Comparison of ENCODE assay signal across 1 cellular context in the genomic region with DNA sequence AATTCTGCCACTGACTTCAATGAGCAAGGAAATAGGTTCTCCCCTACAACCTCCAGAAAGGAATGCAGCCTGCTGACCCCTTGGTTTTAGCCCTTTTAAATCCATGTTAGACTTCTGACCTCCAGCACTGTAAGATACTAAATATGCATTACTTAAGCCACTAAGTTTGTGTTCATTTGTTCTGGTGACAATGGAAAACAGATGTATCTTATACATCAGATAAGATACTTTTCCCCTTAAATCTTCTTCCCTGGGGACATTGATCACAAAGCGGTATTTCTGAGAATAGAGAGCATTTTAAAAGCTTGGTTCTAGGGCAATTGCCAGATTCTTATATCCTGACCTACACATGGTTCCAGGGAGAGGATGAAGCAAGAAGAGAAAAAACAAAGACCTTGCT.
TF ChIP-seq lines count a peak whose summit lies in the region.

No MANE protein-coding gene starts in this region.

TF ChIP-seq in WTC11, 78 proteins besides CTCF, POLR2A, EP300 and RAD21 (continued from another document):
- TF ChIP-seq ARID4B (CRISPR knock-in tag; IDR thresholded peaks at IDR 0.05; ENCODE audit: borderline replicate concordance) (no peak), ZNF263 (CRISPR knock-in tag; IDR thresholded peaks at IDR 0.05; ENCODE audit: low read depth) (no peak), SP1 (CRISPR knock-in tag; conservative IDR thresholded peaks at IDR 0.05) (no peak), PRRX2 (CRISPR knock-in tag; IDR thresholded peaks at IDR 0.05) (no peak), MXD4 (CRISPR knock-in tag; IDR thresholded peaks at IDR 0.05; ENCODE audit: borderline replicate concordance) (no peak), FOXK1 (CRISPR knock-in tag; IDR thresholded peaks at IDR 0.05) (no peak), E2F4 (CRISPR knock-in tag; IDR thresholded peaks at IDR 0.05; ENCODE audit: borderline replicate concordance, low read depth) (no peak), MAX (CRISPR knock-in tag; IDR thresholded peaks at IDR 0.05) (no peak), ZNF121 (CRISPR knock-in tag; IDR thresholded peaks at IDR 0.05) (no peak), NFATC4 (CRISPR knock-in tag; IDR thresholded peaks at IDR 0.05) (no peak), PREB (CRISPR knock-in tag; IDR thresholded peaks at IDR 0.05; ENCODE audit: borderline replicate concordance) (no peak)
